ENCODE assay signal across 1 cellular context in the genomic region with DNA sequence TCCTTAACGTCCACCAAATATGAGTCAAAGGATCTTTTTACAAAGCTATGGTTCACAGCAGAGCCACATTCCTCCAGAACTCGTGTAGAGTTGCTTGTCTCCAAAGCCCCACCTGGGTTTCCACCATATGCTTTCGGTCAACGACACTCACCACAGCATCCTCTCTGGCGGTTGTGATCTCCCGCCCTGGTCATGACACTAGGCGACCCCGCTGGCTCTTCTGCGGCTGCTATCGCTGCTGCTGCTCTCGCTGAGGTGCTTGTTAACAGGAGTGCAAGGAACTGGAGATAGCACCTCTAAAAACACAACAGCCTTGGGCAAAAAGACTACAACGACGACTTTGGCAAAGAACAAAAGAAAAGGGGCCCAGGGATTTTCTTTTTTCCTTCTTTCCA.
TF ChIP-seq lines count a peak whose summit lies in the region.

No MANE protein-coding gene starts in this region.

TF ChIP-seq in HepG2, 621 proteins besides CTCF, POLR2A, EP300 and RAD21 (continued from another document):
- TF ChIP-seq, protein P1, sequence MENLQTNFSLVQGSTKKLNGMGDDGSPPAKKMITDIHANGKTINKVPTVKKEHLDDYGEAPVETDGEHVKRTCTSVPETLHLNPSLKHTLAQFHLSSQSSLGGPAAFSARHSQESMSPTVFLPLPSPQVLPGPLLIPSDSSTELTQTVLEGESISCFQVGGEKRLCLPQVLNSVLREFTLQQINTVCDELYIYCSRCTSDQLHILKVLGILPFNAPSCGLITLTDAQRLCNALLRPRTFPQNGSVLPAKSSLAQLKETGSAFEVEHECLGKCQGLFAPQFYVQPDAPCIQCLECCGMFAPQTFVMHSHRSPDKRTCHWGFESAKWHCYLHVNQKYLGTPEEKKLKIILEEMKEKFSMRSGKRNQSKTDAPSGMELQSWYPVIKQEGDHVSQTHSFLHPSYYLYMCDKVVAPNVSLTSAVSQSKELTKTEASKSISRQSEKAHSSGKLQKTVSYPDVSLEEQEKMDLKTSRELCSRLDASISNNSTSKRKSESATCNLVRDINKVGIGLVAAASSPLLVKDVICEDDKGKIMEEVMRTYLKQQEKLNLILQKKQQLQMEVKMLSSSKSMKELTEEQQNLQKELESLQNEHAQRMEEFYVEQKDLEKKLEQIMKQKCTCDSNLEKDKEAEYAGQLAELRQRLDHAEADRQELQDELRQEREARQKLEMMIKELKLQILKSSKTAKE (CRISPR knock-in tag; IDR thresholded peaks at IDR 0.05; ENCODE audit: borderline replicate concordance): 0 out of 2 replicates have a peak, but pooled peaks have one; percentile 20
- TF ChIP-seq ZNF570 (CRISPR knock-in tag; IDR thresholded peaks at IDR 0.05; ENCODE audit: borderline replicate concordance): 0 out of 2 replicates have a peak, but pooled peaks have one; percentile 2
- TF ChIP-seq, protein P2, sequence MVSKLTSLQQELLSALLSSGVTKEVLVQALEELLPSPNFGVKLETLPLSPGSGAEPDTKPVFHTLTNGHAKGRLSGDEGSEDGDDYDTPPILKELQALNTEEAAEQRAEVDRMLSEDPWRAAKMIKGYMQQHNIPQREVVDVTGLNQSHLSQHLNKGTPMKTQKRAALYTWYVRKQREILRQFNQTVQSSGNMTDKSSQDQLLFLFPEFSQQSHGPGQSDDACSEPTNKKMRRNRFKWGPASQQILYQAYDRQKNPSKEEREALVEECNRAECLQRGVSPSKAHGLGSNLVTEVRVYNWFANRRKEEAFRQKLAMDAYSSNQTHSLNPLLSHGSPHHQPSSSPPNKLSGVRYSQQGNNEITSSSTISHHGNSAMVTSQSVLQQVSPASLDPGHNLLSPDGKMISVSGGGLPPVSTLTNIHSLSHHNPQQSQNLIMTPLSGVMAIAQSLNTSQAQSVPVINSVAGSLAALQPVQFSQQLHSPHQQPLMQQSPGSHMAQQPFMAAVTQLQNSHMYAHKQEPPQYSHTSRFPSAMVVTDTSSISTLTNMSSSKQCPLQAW (CRISPR knock-in tag; IDR thresholded peaks at IDR 0.05): 0 out of 2 replicates have a peak, but pooled peaks have one; percentile 14
- 0 out of 2 replicates have a peak, but pooled peaks have one; percentile 15 for TF ChIP-seq NCOA1 (CRISPR knock-in tag; IDR thresholded peaks at IDR 0.05)
- TF ChIP-seq ZNF530 (CRISPR knock-in tag; IDR thresholded peaks at IDR 0.05; ENCODE audit: low read depth): no peak
- TF ChIP-seq, protein P3, sequence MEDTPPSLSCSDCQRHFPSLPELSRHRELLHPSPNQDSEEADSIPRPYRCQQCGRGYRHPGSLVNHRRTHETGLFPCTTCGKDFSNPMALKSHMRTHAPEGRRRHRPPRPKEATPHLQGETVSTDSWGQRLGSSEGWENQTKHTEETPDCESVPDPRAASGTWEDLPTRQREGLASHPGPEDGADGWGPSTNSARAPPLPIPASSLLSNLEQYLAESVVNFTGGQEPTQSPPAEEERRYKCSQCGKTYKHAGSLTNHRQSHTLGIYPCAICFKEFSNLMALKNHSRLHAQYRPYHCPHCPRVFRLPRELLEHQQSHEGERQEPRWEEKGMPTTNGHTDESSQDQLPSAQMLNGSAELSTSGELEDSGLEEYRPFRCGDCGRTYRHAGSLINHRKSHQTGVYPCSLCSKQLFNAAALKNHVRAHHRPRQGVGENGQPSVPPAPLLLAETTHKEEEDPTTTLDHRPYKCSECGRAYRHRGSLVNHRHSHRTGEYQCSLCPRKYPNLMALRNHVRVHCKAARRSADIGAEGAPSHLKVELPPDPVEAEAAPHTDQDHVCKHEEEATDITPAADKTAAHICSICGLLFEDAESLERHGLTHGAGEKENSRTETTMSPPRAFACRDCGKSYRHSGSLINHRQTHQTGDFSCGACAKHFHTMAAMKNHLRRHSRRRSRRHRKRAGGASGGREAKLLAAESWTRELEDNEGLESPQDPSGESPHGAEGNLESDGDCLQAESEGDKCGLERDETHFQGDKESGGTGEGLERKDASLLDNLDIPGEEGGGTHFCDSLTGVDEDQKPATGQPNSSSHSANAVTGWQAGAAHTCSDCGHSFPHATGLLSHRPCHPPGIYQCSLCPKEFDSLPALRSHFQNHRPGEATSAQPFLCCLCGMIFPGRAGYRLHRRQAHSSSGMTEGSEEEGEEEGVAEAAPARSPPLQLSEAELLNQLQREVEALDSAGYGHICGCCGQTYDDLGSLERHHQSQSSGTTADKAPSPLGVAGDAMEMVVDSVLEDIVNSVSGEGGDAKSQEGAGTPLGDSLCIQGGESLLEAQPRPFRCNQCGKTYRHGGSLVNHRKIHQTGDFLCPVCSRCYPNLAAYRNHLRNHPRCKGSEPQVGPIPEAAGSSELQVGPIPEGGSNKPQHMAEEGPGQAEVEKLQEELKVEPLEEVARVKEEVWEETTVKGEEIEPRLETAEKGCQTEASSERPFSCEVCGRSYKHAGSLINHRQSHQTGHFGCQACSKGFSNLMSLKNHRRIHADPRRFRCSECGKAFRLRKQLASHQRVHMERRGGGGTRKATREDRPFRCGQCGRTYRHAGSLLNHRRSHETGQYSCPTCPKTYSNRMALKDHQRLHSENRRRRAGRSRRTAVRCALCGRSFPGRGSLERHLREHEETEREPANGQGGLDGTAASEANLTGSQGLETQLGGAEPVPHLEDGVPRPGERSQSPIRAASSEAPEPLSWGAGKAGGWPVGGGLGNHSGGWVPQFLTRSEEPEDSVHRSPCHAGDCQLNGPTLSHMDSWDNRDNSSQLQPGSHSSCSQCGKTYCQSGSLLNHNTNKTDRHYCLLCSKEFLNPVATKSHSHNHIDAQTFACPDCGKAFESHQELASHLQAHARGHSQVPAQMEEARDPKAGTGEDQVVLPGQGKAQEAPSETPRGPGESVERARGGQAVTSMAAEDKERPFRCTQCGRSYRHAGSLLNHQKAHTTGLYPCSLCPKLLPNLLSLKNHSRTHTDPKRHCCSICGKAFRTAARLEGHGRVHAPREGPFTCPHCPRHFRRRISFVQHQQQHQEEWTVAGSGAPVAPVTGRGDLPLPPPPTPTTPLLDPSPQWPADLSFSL (CRISPR knock-in tag; IDR thresholded peaks at IDR 0.05): 0 out of 2 replicates have a peak, but pooled peaks have one; percentile 1
